Comparison of ENCODE assay signal across 15 cellular contexts in genomic region chr16:69412287-69412686, GRCh38.
"Had no signal": no experiment of that assay in that cellular context is flagged by ENCODE, and none has a peak within 500 bp of the region (broad histone marks: within the 10 kb centered on the region; RNA-seq: fewer than 3 reads in every experiment).

No MANE protein-coding gene starts in this region.

- H3K36me3 ChIP-seq: lower lobe of right lung, SJSA1, stomach, thoracic aorta had no signal

- H3K27ac ChIP-seq: body of pancreas, lower lobe of right lung, SJSA1, stomach, thoracic aorta had no signal

- H3K9me3 ChIP-seq: body of pancreas, lower lobe of right lung, mucosa of descending colon, SJSA1, stomach, thoracic aorta had no signal

- H3K27ac Mint-ChIP-seq: immature natural killer cell had no signal

- H3K4me3 Mint-ChIP-seq: immature natural killer cell; natural killer cell treated with Interleukin-12 subunit alpha and Interleukin-12 subunit beta and Interleukin-15 and Interleukin-18, amount 100 ng/mL, for 72 hours had no signal

- H3K9me3 Mint-ChIP-seq: activated naive CD8-positive, alpha-beta T cell treated with anti-CD3 and anti-CD28 coated beads, Interleukin-2, amount 10 ng/mL, durations not matched to agents 7 days and 5 days; natural killer cell treated with Interleukin-12 subunit alpha and Interleukin-12 subunit beta and Interleukin-15 and Interleukin-18, amount 100 ng/mL, for 72 hours had no signal

- H3K4me3 ChIP-seq: body of pancreas, lower lobe of right lung, mucosa of descending colon, SJSA1, stomach, thoracic aorta had no signal

- H3K36me3 Mint-ChIP-seq: activated naive CD8-positive, alpha-beta T cell treated with anti-CD3 and anti-CD28 coated beads, Interleukin-2, amount 10 ng/mL, durations not matched to agents 7 days and 5 days; immature natural killer cell; natural killer cell treated with Interleukin-12 subunit alpha and Interleukin-12 subunit beta and Interleukin-15 and Interleukin-18, amount 100 ng/mL, for 72 hours had no signal

- H3K27me3 ChIP-seq: body of pancreas, SJSA1, stomach had no signal

- H3K4me1 ChIP-seq: body of pancreas had no signal

- ATAC-seq: body of pancreas; left cardiac atrium; lower lobe of right lung; mucosa of descending colon; natural killer cell treated with Interleukin-12 subunit alpha and Interleukin-12 subunit beta and Interleukin-15 and Interleukin-18, amount 100 ng/mL, for 72 hours had no signal

- H3K27me3 Mint-ChIP-seq: activated naive CD8-positive, alpha-beta T cell treated with anti-CD3 and anti-CD28 coated beads, Interleukin-2, amount 10 ng/mL, durations not matched to agents 7 days and 5 days; natural killer cell treated with Interleukin-12 subunit alpha and Interleukin-12 subunit beta and Interleukin-15 and Interleukin-18, amount 100 ng/mL, for 72 hours had no signal

- DNase-seq: activated CD4-positive, alpha-beta T cell treated with anti-CD3 and anti-CD28 coated beads, Interleukin-2, amount 50 U/mL, for 48 hours; activated CD4-positive, CD25-positive, alpha-beta regulatory T cell treated with anti-CD3 and anti-CD28 coated beads, Interleukin-2, amount 50 U/mL, for 72 hours; activated naive CD8-positive, alpha-beta T cell treated with anti-CD3 and anti-CD28 coated beads, Interleukin-2, amount 10 ng/mL, durations not matched to agents 7 days and 5 days; body of pancreas; glutamatergic neuron; immature natural killer cell; left cardiac atrium; lower lobe of right lung; mucosa of descending colon; stimulated activated CD4-positive, alpha-beta T cell treated with anti-CD3 and anti-CD28 coated beads, Interleukin-4, amount 100 ng/mL, for 24 hours; stomach; T-helper 9 cell had no signal
